In genomic region chr2:85539361-85540130, GRCh38 we compare ENCODE assay signal across 1 cellular context.
TF ChIP-seq lines count a peak whose summit lies in the region.

No MANE protein-coding gene starts in this region.

TF ChIP-seq in HepG2, 621 proteins besides CTCF, POLR2A, EP300 and RAD21 (continued from another document and continues in another):
- TF ChIP-seq ZNF18 (CRISPR knock-in tag; IDR thresholded peaks at IDR 0.05; ENCODE audit: insufficient replicate concordance) (peak; percentile 41), SNRNP70 (IDR thresholded peaks at IDR 0.05; ENCODE audit: low read depth, low read length) (no peak), E2F5 (CRISPR knock-in tag; conservative IDR thresholded peaks at IDR 0.05) (no peak; the same call in 1 of the 2 replicates), ZNF652 (CRISPR knock-in tag; IDR thresholded peaks at IDR 0.05; ENCODE audit: borderline replicate concordance, low read depth) (peak; percentile 90), HMGXB3 (CRISPR knock-in tag; IDR thresholded peaks at IDR 0.05; ENCODE audit: borderline replicate concordance) (0 out of 2 replicates have a peak, but pooled peaks have one; percentile 45), DBP (CRISPR knock-in tag; IDR thresholded peaks at IDR 0.05; ENCODE audit: not compliant biosample characterization) (no peak), SUZ12 (IDR thresholded peaks at IDR 0.05; ENCODE audit: low read depth, low read length) (no peak), SNAI1 (CRISPR knock-in tag; IDR thresholded peaks at IDR 0.05; ENCODE audit: borderline replicate concordance) (peak; percentile 95), ZNF367 (CRISPR knock-in tag; IDR thresholded peaks at IDR 0.05; ENCODE audit: borderline replicate concordance) (peak; percentile 90; the same call in 1 of the 2 replicates), BORCS8-MEF2B (CRISPR knock-in tag; IDR thresholded peaks at IDR 0.05) (no peak; the same call in 1 of the 2 replicates), RXRB (CRISPR knock-in tag; IDR thresholded peaks at IDR 0.05; ENCODE audit: borderline replicate concordance) (0 out of 2 replicates have a peak, but pooled peaks have one; percentile 22), CREBL2 (CRISPR knock-in tag; IDR thresholded peaks at IDR 0.05; ENCODE audit: borderline replicate concordance) (no peak), ELF3 (CRISPR knock-in tag; IDR thresholded peaks at IDR 0.05) (no peak), ZFAT (CRISPR knock-in tag; conservative IDR thresholded peaks at IDR 0.05) (no peak), ZNF615 (CRISPR knock-in tag; IDR thresholded peaks at IDR 0.05; ENCODE audit: borderline replicate concordance) (no peak), AGO1 (IDR thresholded peaks at IDR 0.05; ENCODE audit: low read depth, low read length, poor library complexity, severe bottlenecking) (peak; percentile 94), MLLT10 (CRISPR knock-in tag; IDR thresholded peaks at IDR 0.05) (0 out of 2 replicates have a peak, but pooled peaks have one; percentile 46), PPARG (CRISPR knock-in tag; conservative IDR thresholded peaks at IDR 0.05) (no peak; the same call in 1 of the 2 replicates), ZNF816 (CRISPR knock-in tag; IDR thresholded peaks at IDR 0.05; ENCODE audit: borderline replicate concordance) (peak; percentile 93; the same call in 1 of the 2 replicates), MLX (CRISPR knock-in tag; IDR thresholded peaks at IDR 0.05) (peak; percentile 87), ZNF547 (CRISPR knock-in tag; IDR thresholded peaks at IDR 0.05) (peak; percentile 25; the same call in 1 of the 2 replicates), ZHX2 (IDR thresholded peaks at IDR 0.05; ENCODE audit: low read depth) (no peak), ZHX2 (CRISPR knock-in tag; IDR thresholded peaks at IDR 0.05; ENCODE audit: borderline replicate concordance) (peak; percentile 18; the same call in 1 of the 2 replicates), HNF1B (CRISPR knock-in tag; IDR thresholded peaks at IDR 0.05) (peak; percentile 78), FOXK2 (IDR thresholded peaks at IDR 0.05) (no peak), PRDM10 (CRISPR knock-in tag; IDR thresholded peaks at IDR 0.05; ENCODE audit: low read depth) (peak; percentile 67), GLI4 (CRISPR knock-in tag; IDR thresholded peaks at IDR 0.05; ENCODE audit: borderline replicate concordance) (no peak)
